8 cellular contexts compared by ENCODE assay signal in the genomic region with DNA sequence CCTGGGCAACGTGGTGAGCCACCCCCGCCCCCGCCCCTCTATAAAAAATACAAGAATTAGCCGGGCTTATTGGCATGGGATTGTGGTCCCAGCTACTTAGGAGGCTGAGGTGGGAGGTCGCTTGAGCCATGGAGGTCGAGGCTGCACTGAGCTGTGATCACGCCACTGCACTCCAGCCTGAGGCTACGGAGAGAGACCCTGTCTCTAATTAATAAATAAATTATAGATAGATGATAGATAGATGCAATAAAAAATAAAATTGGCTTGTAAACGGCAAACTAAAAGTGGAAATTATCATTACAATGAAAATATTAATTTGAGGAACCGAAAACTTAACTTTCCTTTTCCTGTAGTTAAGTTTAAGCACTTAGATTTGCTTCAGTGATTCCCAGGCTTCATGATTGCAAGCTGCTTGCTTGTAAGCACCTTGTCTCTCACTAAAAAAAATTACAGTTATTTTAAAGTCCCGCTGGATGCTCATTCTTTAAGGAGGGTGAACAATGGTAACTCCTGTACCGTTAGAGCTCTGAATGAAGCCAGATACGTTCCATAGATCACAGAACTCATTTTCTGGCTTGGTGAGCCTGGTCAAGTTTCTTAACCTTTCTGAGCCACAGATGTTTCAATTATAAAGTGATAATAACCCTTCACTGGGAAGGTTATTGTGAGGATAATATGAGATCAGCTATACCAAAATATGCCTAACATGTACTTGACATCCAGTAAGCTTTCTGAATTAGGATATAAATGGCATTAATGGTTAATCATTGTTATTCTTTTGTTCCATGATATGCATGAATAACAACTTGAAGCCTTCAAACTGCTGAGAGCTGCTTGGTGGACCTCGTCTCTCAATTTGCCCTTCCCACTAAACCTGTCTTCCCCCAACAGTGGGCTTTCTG. TPM values are rescaled to one million over a fixed set of nuclear protein-coding genes. Genes with fewer than 3 reads are reported as not detected.
DNase-seq lines count a peak whose midpoint lies in the region; ATAC-seq and TF ChIP-seq lines count a peak whose summit lies in the region.

No MANE protein-coding gene starts in this region.

- H4K20me1 ChIP-seq in PC-3 (ENCODE audit: low read length) = no peaks in the 10 kb centered on the region

- intact Hi-C loops in PC-3 (cut with micrococcal nuclease) (loop anchor here (10.0 kb wide), 1 partner anchor 494 kb away; no protein-coding TSS in a partner anchor), sciatic nerve (cut with DNase I) (no loop called here)

- BruUV-seq in PC-3 (replicated peaks; lab: Mats Ljungman, UMichigan) = no TSS peak

- H3K4me2 ChIP-seq in PC-3 (ENCODE audit: low read length) = peak overlapping the region; percentile 87

- H3F3A ChIP-seq in PC-3 (ENCODE audit: low read length, unreplicated experiment) = peaks cover 5% of the 10 kb centered on the region

- DNase-seq in PC-3 (no peak), fibroblast of mammary gland (ENCODE audit: low read depth) (no peak), sciatic nerve (ENCODE audit: low spot score) (no peak), activated gamma-delta T cell (lab: John Stamatoyannopoulos, UW) (no peak), NCI-H187 (lab: John Stamatoyannopoulos, UW) (no peak), NCI-H446 (lab: John Stamatoyannopoulos, UW) (no peak)

- H3K4me3 ChIP-seq in GM12875 (ENCODE audit: low read depth, low read length) (peak overlapping the region; percentile 55), PC-3 (ENCODE audit: low read length) (peak overlapping the region; percentile 71), fibroblast of mammary gland (ENCODE audit: control insufficient read depth, low read depth, low read length) (peak overlapping the region; percentile 80)

- H3K79me2 ChIP-seq in PC-3 (ENCODE audit: low read length) = no peaks in the 10 kb centered on the region

- H3K27ac ChIP-seq in PC-3 (ENCODE audit: low read length) = peak overlapping the region; percentile 63

- ATAC-seq in GM21619 (IDR thresholded peaks at IDR 0.05; ENCODE audit: unreplicated experiment) = peak; percentile 34
- ATAC-seq in PC-3 = no peak
- peak; percentile 33 for ATAC-seq in sciatic nerve

- H3K9me2 ChIP-seq in PC-3 (replicated peaks; ENCODE audit: low read length) = no peaks in the 10 kb centered on the region

- H3K27me3 ChIP-seq in PC-3 (ENCODE audit: low read length) = no peaks in the 10 kb centered on the region

- H3K4me1 ChIP-seq in PC-3 (ENCODE audit: insufficient read depth, low read length) = peaks cover 23% of the 10 kb centered on the region

- TF ChIP-seq CTCF in GM12875 (IDR thresholded peaks at IDR 0.05; ENCODE audit: borderline replicate concordance, insufficient read depth, low read depth, low read length) (no peak), PC-3 (conservative IDR thresholded peaks at IDR 0.05; ENCODE audit: low read depth, low read length) (no peak), fibroblast of mammary gland (conservative IDR thresholded peaks at IDR 0.05; ENCODE audit: control insufficient read depth, insufficient read depth, low read depth, low read length) (no peak)

- H3K9me3 ChIP-seq in PC-3 (ENCODE audit: low read length) = no peaks in the 10 kb centered on the region

- POLR2A ChIA-PET in PC-3 (lab: Charles Lee; ENCODE audit: unreplicated experiment) = no interaction called here

- H2AFZ ChIP-seq in PC-3 (ENCODE audit: low read length) = peak overlapping the region; percentile 92

- H3K36me3 ChIP-seq in PC-3 (ENCODE audit: low read depth, low read length) = no peaks in the 10 kb centered on the region

- CTCF ChIA-PET in PC-3 (lab: Charles Lee) = interaction anchor here (0.5 to 0.6 kb wide), 2 partner anchors 252 to 273 kb away, joined by 3 to 11 read pairs; no protein-coding TSS in a partner anchor

- peak overlapping the region; percentile 73 for H3K9ac ChIP-seq in PC-3 (ENCODE audit: low read length)

RNA-seq across cellular contexts. Expression of gene NARS1, which starts 9.4 kb away (rescaled TPM):
- total RNA-seq in PC-3 (2014; rRNA removed) (125 and 161 TPM in 2 replicates), sciatic nerve (58.7 TPM)

RNA-seq across cellular contexts. Expression of gene FECH, which starts 44.5 kb away (rescaled TPM):
- total RNA-seq in PC-3 (2014; rRNA removed) (87.7 and 136 TPM in 2 replicates), sciatic nerve (47.0 TPM)
